18 cellular contexts compared by ENCODE assay signal in genomic region chr18:61825386-61825785, GRCh38.
DNase-seq lines count a peak whose midpoint lies in the region; ATAC-seq, FAIRE-seq and TF ChIP-seq lines count a peak whose summit lies in the region.
"Had no signal": no experiment of that assay in that cellular context is flagged by ENCODE, and none has a peak within 500 bp of the region (broad histone marks: within the 10 kb centered on the region; RNA-seq: fewer than 3 reads in every experiment).

No MANE protein-coding gene starts in this region.

- H3K4me2 ChIP-seq in neural cell (ENCODE audit: low read length), result no peak overlapping the region
- H3K4me2 ChIP-seq: hepatocyte, PC-9 had no signal

- TF ChIP-seq EP300 in neural cell (conservative IDR thresholded peaks at IDR 0.05; ENCODE audit: poor library complexity, severe bottlenecking), result no peak

- no peaks in the 10 kb centered on the region for H3K4me1 ChIP-seq in small intestine (ENCODE audit: control insufficient read depth in 2 of 2, insufficient read depth in 1 of 2, low read depth in 1 of 2, low read length in 1 of 2)

- peak; percentile 85 for DNase-seq in AG10803 (ENCODE audit: low read depth)
- peak; percentile 52 for DNase-seq in MV-4-11 (lab: John Stamatoyannopoulos, UW)
- DNase-seq in cerebellar cortex (ENCODE audit: low spot score), result peak; percentile 15
- no peak for DNase-seq in NCI-H774 (lab: John Stamatoyannopoulos, UW)
- no peak for DNase-seq in small intestine
- DNase-seq: activated CD4-positive, alpha-beta T cell treated with anti-CD3 and anti-CD28 coated beads for 1 hour; DND-41; NCI-H1436; NCI-H748 treated with DMSO at 0.1 percent for 48 hours; PC-9; tibial artery had no signal

- H2AFZ ChIP-seq in neural cell (ENCODE audit: low read depth, low read length), result no peak overlapping the region
- H2AFZ ChIP-seq: hepatocyte, PC-9 had no signal

- H3K9me3 ChIP-seq in neural cell (ENCODE audit: low read length) (no peaks in the 10 kb centered on the region), small intestine (ENCODE audit: control insufficient read depth, low read depth) (no peaks in the 10 kb centered on the region)
- H3K9me3 ChIP-seq: tibial artery had no signal

- ATAC-seq in HG02970 (IDR thresholded peaks at IDR 0.05; ENCODE audit: low FRiP score, unreplicated experiment), result no peak
- ATAC-seq in HG02642 (IDR thresholded peaks at IDR 0.05; ENCODE audit: poor library complexity, unreplicated experiment), result no peak
- ATAC-seq: activated T-helper 17 cell treated with anti-CD3 and anti-CD28 coated beads, Interleukin-2, amount 50 U/mL, for 72 hours; HCT116; stimulated activated memory B cell treated with anti-CD40 and anti-IgM and Interleukin-4, amounts not matched to agents 10 μg/mL and 1 μg/mL and 100 μg/mL, for 72 hours had no signal

- no peaks in the 10 kb centered on the region for H4K20me1 ChIP-seq in neural cell (ENCODE audit: insufficient read depth)

- no peak for FAIRE-seq in small intestine (lab: Jason Lieb, UNC)

- H3K79me2 ChIP-seq in neural cell (replicated peaks; ENCODE audit: insufficient read depth, low read length), result no peaks in the 10 kb centered on the region

- no peaks in the 10 kb centered on the region for H3K9me2 ChIP-seq in neural cell (ENCODE audit: insufficient read depth, low read length)

- H3K4me3 ChIP-seq in AG10803 (ENCODE audit: low read length), result no peak overlapping the region
- peak overlapping the region; percentile 44 for H3K4me3 ChIP-seq in neural cell (ENCODE audit: low read length)
- no peak overlapping the region for H3K4me3 ChIP-seq in small intestine (ENCODE audit: low read depth in 1 of 2, low read length in 2 of 2)
- H3K4me3 ChIP-seq: hepatocyte, PC-9, tibial artery had no signal

- H3F3A ChIP-seq in neural cell (ENCODE audit: insufficient read depth, low read length, poor library complexity, severe bottlenecking), result peaks cover 4% of the 10 kb centered on the region

- H3K9ac ChIP-seq in neural cell (ENCODE audit: low read length), result no peak overlapping the region

- no peak for TF ChIP-seq RAD21 in neural cell (conservative IDR thresholded peaks at IDR 0.05)

- H3K36me3 ChIP-seq in neural cell (ENCODE audit: insufficient read depth, low read length), result peaks cover 3% of the 10 kb centered on the region
- H3K36me3 ChIP-seq in small intestine (ENCODE audit: control insufficient read depth in 2 of 2, insufficient read depth in 2 of 2, low read length in 2 of 2), result no peaks in the 10 kb centered on the region

- H3K27ac ChIP-seq in neural cell (ENCODE audit: low read length), result peak overlapping the region; percentile 62
- H3K27ac ChIP-seq in small intestine (ENCODE audit: low read depth in 1 of 2, low read length in 1 of 2), result no peak overlapping the region
- H3K27ac ChIP-seq: hepatocyte, PC-9, tibial artery had no signal

- no peak for TF ChIP-seq CTCF in AG10803 (conservative IDR thresholded peaks at IDR 0.05; ENCODE audit: low read length)
- TF ChIP-seq CTCF in neural cell (IDR thresholded peaks at IDR 0.05; ENCODE audit: poor library complexity, severe bottlenecking), result no peak

- no peaks in the 10 kb centered on the region for H3K27me3 ChIP-seq in neural cell (ENCODE audit: insufficient read depth, low read depth, low read length)
- no peaks in the 10 kb centered on the region for H3K27me3 ChIP-seq in small intestine (ENCODE audit: control insufficient read depth in 2 of 2, insufficient read depth in 2 of 2, low read length in 2 of 2)
- H3K27me3 ChIP-seq: hepatocyte, tibial artery had no signal

TF ChIP-seq in neural cell, 6 proteins besides CTCF, POLR2A, EP300 and RAD21:
- TF ChIP-seq TAF1 (IDR thresholded peaks at IDR 0.05; ENCODE audit: low read depth) (no peak), SMC3 (conservative IDR thresholded peaks at IDR 0.05; ENCODE audit: poor library complexity) (no peak), POLR2AphosphoS5 (IDR thresholded peaks at IDR 0.05) (no peak), EZH2 (IDR thresholded peaks at IDR 0.05; ENCODE audit: borderline replicate concordance, insufficient read depth, low read length, poor library complexity, severe bottlenecking) (no peak), MXI1 (conservative IDR thresholded peaks at IDR 0.05; ENCODE audit: poor library complexity, severe bottlenecking) (no peak)
- TF ChIP-seq, protein P1, sequence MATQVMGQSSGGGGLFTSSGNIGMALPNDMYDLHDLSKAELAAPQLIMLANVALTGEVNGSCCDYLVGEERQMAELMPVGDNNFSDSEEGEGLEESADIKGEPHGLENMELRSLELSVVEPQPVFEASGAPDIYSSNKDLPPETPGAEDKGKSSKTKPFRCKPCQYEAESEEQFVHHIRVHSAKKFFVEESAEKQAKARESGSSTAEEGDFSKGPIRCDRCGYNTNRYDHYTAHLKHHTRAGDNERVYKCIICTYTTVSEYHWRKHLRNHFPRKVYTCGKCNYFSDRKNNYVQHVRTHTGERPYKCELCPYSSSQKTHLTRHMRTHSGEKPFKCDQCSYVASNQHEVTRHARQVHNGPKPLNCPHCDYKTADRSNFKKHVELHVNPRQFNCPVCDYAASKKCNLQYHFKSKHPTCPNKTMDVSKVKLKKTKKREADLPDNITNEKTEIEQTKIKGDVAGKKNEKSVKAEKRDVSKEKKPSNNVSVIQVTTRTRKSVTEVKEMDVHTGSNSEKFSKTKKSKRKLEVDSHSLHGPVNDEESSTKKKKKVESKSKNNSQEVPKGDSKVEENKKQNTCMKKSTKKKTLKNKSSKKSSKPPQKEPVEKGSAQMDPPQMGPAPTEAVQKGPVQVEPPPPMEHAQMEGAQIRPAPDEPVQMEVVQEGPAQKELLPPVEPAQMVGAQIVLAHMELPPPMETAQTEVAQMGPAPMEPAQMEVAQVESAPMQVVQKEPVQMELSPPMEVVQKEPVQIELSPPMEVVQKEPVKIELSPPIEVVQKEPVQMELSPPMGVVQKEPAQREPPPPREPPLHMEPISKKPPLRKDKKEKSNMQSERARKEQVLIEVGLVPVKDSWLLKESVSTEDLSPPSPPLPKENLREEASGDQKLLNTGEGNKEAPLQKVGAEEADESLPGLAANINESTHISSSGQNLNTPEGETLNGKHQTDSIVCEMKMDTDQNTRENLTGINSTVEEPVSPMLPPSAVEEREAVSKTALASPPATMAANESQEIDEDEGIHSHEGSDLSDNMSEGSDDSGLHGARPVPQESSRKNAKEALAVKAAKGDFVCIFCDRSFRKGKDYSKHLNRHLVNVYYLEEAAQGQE (IDR thresholded peaks at IDR 0.05; ENCODE audit: borderline replicate concordance), result no peak
TF ChIP-seq in neural cell: peak in this region for 0.

Comparison
In these comparisons a context has a peak if more than half of its experiments do, and no peak if none do; other contexts are left out.
1. DNase-seq: peak in AG10803 (single experiment), MV-4-11 (single experiment) and cerebellar cortex (single experiment); none in NCI-H774 (single experiment) and small intestine (single experiment).